ENCODE assay signal across 23 cellular contexts in genomic region chr15:90816401-90817116, GRCh38. TPM values are rescaled to one million over a fixed set of nuclear protein-coding genes. Genes with fewer than 3 reads are reported as not detected.
DNase-seq lines count a peak whose midpoint lies in the region; ATAC-seq, FAIRE-seq and TF ChIP-seq lines count a peak whose summit lies in the region.
"Had no signal": no experiment of that assay in that cellular context is flagged by ENCODE, and none has a peak within 500 bp of the region (broad histone marks: within the 10 kb centered on the region; RNA-seq: fewer than 3 reads in every experiment).

No MANE protein-coding gene starts in this region.

- peaks cover 65% of the 10 kb centered on the region for H3K4me1 ChIP-seq in Karpas-422 (ENCODE audit: low read length)
- peaks cover 12 to 25% (median 20%) of the 10 kb centered on the region in 3 donors for H3K4me1 ChIP-seq in pancreas
- peaks cover 13% of the 10 kb centered on the region for H3K4me1 ChIP-seq in mammary epithelial cell (ENCODE audit: insufficient read depth, low read length)

- H2AFZ ChIP-seq in Karpas-422 (ENCODE audit: low read length) (no peak overlapping the region), mammary epithelial cell (ENCODE audit: low read depth, low read length) (no peak overlapping the region)

- intact Hi-C loops in pancreas (cut with DNase I), result no loop called here
- intact Hi-C loops in mammary epithelial cell (cut with micrococcal nuclease), result no loop called here

- H3K79me2 ChIP-seq in Karpas-422 (ENCODE audit: low read length) (no peaks in the 10 kb centered on the region), mammary epithelial cell (ENCODE audit: insufficient read depth, low read length) (no peaks in the 10 kb centered on the region)

- 78 to 79% methylated on average over 15 of the region's 15 CpGs for WGBS in pancreas, 2 donors
- WGBS in mammary epithelial cell (ENCODE audit: low coverage, missing lambda C conversion rate), result 86% methylated on average over 5 of the region's 15 CpGs

- dilution Hi-C loops in mammary epithelial cell (cut with HindIII; ENCODE audit: low sequenced_read_pairs), result no loop called here

- H3K27me3 ChIP-seq in Karpas-422 (ENCODE audit: low read length) (no peaks in the 10 kb centered on the region), pancreas (no peaks in the 10 kb centered on the region), mammary epithelial cell (ENCODE audit: insufficient read depth, low read length) (no peaks in the 10 kb centered on the region)
- H3K27me3 ChIP-seq: tibial nerve had no signal

- BruUV-seq in mammary epithelial cell (replicated peaks; lab: Mats Ljungman, UMichigan), result no TSS peak

- peak overlapping the region; percentile 94 for H3K27ac ChIP-seq in Karpas-422 (ENCODE audit: low read length)
- H3K27ac ChIP-seq in angular gyrus (ENCODE audit: low read depth, low read length), result peak overlapping the region; percentile 85
- no peak overlapping the region for H3K27ac ChIP-seq in pancreas
- no peak overlapping the region for H3K27ac ChIP-seq in mammary epithelial cell (ENCODE audit: insufficient read depth, low read depth, low read length)
- H3K27ac ChIP-seq: C4-2B, epithelial cell of prostate, tibial nerve had no signal

- no peak for DNase-seq in activated CD4-positive, alpha-beta T cell treated with anti-CD3 and anti-CD28 coated beads, Interleukin-2, amount 10 ng/mL, durations not matched to agents 7 days and 5 days
- no peak for DNase-seq in activated CD4-positive, alpha-beta T cell treated with anti-CD3 and anti-CD28 coated beads, Interleukin-2, amount 50 U/mL, for 4 hours
- DNase-seq in Karpas-422 (no peak), pancreas (peak in 4 of 6 donors; percentile 42 to 76 (median 56)), LoVo (ENCODE audit: low spot score) (no peak), NCI-H748 treated with DMSO at 0.1 percent for 48 hours (lab: John Stamatoyannopoulos, UW) (no peak), mammary epithelial cell (no peak)
- DNase-seq: activated naive CD4-positive, alpha-beta T cell treated with anti-CD3 and anti-CD28 coated beads for 36 hours; DMS79; foreskin melanocyte; left colon; NCI-H1694 treated with DMSO at 0.1 percent for 48 hours; NCI-H226; SK-N-SH had no signal

- H3K36me3 ChIP-seq in Karpas-422 (ENCODE audit: insufficient read depth, low read length) (0 out of 2 replicates have a peak, but pooled peaks cover 4% of the 10 kb centered on the region), pancreas (no peaks in the 10 kb centered on the region), mammary epithelial cell (ENCODE audit: insufficient read depth, low read length) (no peaks in the 10 kb centered on the region)
- H3K36me3 ChIP-seq: tibial nerve had no signal

- no peak for FAIRE-seq in pancreas (lab: Jason Lieb, UNC)
- FAIRE-seq: A204.1, TTC549 had no signal

- H3K9ac ChIP-seq in Karpas-422 (ENCODE audit: low read length) (peak overlapping the region; percentile 78), mammary epithelial cell (ENCODE audit: insufficient read depth, low read length) (no peak overlapping the region)
- H3K9ac ChIP-seq: SK-N-SH had no signal

- POLR2A ChIA-PET in activated CD4-positive, alpha-beta T cell treated with anti-CD3 and anti-CD28 coated beads, Interleukin-2, amount 10 ng/mL, durations not matched to agents 7 days and 5 days (lab: Charles Lee), result interaction anchor here (0.8 to 1.4 kb wide), 2 partner anchors 52 to 114 kb away, joined by 3 read pairs; partner anchors contain the start of gene FURIN

- H3K9me2 ChIP-seq in Karpas-422 (replicated peaks; ENCODE audit: insufficient read depth, low read length), result no peaks in the 10 kb centered on the region
- H3K9me2 ChIP-seq: SK-N-SH had no signal

- no peak overlapping the region for H3K4me3 Mint-ChIP-seq in activated CD4-positive, alpha-beta T cell treated with anti-CD3 and anti-CD28 coated beads, Interleukin-2, amount 10 ng/mL, durations not matched to agents 7 days and 5 days
- H3K4me3 Mint-ChIP-seq: activated naive CD4-positive, alpha-beta T cell treated with anti-CD3 and anti-CD28 coated beads for 36 hours; mesothelial cell of epicardium; neural crest cell had no signal

- peak overlapping the region; percentile 59 for H3K4me3 ChIP-seq in Karpas-422 (ENCODE audit: low read length)
- no peak overlapping the region for H3K4me3 ChIP-seq in pancreas
- H3K4me3 ChIP-seq in mammary epithelial cell (replicated peaks in 1 of 3; ENCODE audit: insufficient read depth in 1 of 3, low read depth in 2 of 3, low read length in 3 of 3), result no peak overlapping the region
- H3K4me3 ChIP-seq: tibial nerve had no signal

- H3K9me3 ChIP-seq in Karpas-422 (ENCODE audit: low read length) (no peaks in the 10 kb centered on the region), pancreas (no peaks in the 10 kb centered on the region), mammary epithelial cell (replicated peaks; ENCODE audit: insufficient read depth, low read length) (no peaks in the 10 kb centered on the region)
- H3K9me3 ChIP-seq: SK-N-SH, tibial nerve had no signal

- no peaks in the 10 kb centered on the region for H3K9me3 Mint-ChIP-seq in activated CD4-positive, alpha-beta T cell treated with anti-CD3 and anti-CD28 coated beads, Interleukin-2, amount 10 ng/mL, durations not matched to agents 7 days and 5 days
- H3K9me3 Mint-ChIP-seq: activated naive CD4-positive, alpha-beta T cell treated with anti-CD3 and anti-CD28 coated beads for 36 hours; mesothelial cell of epicardium; neural crest cell had no signal

- peaks cover 39% of the 10 kb centered on the region for H3K36me3 Mint-ChIP-seq in activated CD4-positive, alpha-beta T cell treated with anti-CD3 and anti-CD28 coated beads, Interleukin-2, amount 10 ng/mL, durations not matched to agents 7 days and 5 days (ENCODE audit: low read depth)
- H3K36me3 Mint-ChIP-seq: mesothelial cell of epicardium had no signal

- TF ChIP-seq CTCF in pancreas (IDR thresholded peaks at IDR 0.05) (no peak), mammary epithelial cell (conservative IDR thresholded peaks at IDR 0.05 in 1 of 2, IDR thresholded peaks at IDR 0.05 in 1 of 2; ENCODE audit: extremely low read depth in 1 of 2, insufficient read depth in 1 of 2, low read depth in 1 of 2, low read length in 2 of 2) (no peak)

- no peaks in the 10 kb centered on the region for H3K27me3 Mint-ChIP-seq in activated CD4-positive, alpha-beta T cell treated with anti-CD3 and anti-CD28 coated beads, Interleukin-2, amount 10 ng/mL, durations not matched to agents 7 days and 5 days

- CTCF ChIA-PET in activated CD4-positive, alpha-beta T cell treated with anti-CD3 and anti-CD28 coated beads, Interleukin-2, amount 10 ng/mL, durations not matched to agents 7 days and 5 days (lab: Charles Lee), result interaction anchor here (0.6 to 4.8 kb wide), 12 partner anchors 10 to 169 kb away, joined by 3 to 32 read pairs (median 10); partner anchors contain the start of gene FES
- CTCF ChIA-PET in mammary epithelial cell (lab: Charles Lee; ENCODE audit: low non-redundant PET), result no interaction called here

- in situ Hi-C loops in mammary epithelial cell (cut with MboI; ENCODE audit: low sequenced_read_pairs in 2 of 2), result no loop called here

- peak overlapping the region; percentile 81 for H3K4me2 ChIP-seq in Karpas-422 (ENCODE audit: low read depth, low read length, poor library complexity, severe bottlenecking)
- no peak overlapping the region for H3K4me2 ChIP-seq in mammary epithelial cell (ENCODE audit: insufficient read depth, low read depth, low read length)
- H3K4me2 ChIP-seq: SK-N-SH had no signal

- H3K27ac Mint-ChIP-seq in activated CD4-positive, alpha-beta T cell treated with anti-CD3 and anti-CD28 coated beads, Interleukin-2, amount 10 ng/mL, durations not matched to agents 7 days and 5 days, result peak overlapping the region; percentile 84
- H3K27ac Mint-ChIP-seq: mesothelial cell of epicardium had no signal

- ATAC-seq in pancreas, result peak in 3 of 4 donors; percentile 40 to 57 (median 57)
- ATAC-seq: left colon, Panc1 had no signal

- no peaks in the 10 kb centered on the region for H4K20me1 ChIP-seq in Karpas-422 (ENCODE audit: insufficient read depth, low read depth, low read length)
- no peaks in the 10 kb centered on the region for H4K20me1 ChIP-seq in mammary epithelial cell (ENCODE audit: insufficient read depth, low read length)

- peaks cover 82% of the 10 kb centered on the region for H3K4me1 Mint-ChIP-seq in activated CD4-positive, alpha-beta T cell treated with anti-CD3 and anti-CD28 coated beads, Interleukin-2, amount 10 ng/mL, durations not matched to agents 7 days and 5 days
- H3K4me1 Mint-ChIP-seq: neural crest cell had no signal

RNA-seq across cellular contexts. Expression of gene FURIN, which starts 51.8 kb away (rescaled TPM):
- 100 to 1,000 TPM; 148 to 153 TPM for total RNA-seq in activated CD4-positive, alpha-beta T cell treated with anti-CD3 and anti-CD28 coated beads, Interleukin-2, amount 10 ng/mL, durations not matched to agents 7 days and 5 days
- 30.4 and 30.9 TPM in 2 replicates for total RNA-seq in Karpas-422 (2014; rRNA removed; shearing (Covaris generic); ENCODE audit: low replicate concordance)
- 100 to 1,000 TPM in 3 of 6 donors, 10 to 100 TPM in 3; 50.3 to 106 (median 98.8) TPM for total RNA-seq in pancreas
- polyA plus RNA-seq in pancreas, result 10 to 100 TPM; 52.5 to 67.7 TPM
- total RNA-seq in mammary epithelial cell, result 10 to 100 TPM; 49.6 to 50.3 TPM
- 37.0 TPM for polyA plus RNA-seq in mammary epithelial cell
- 44.6 TPM for polyA minus RNA-seq in mammary epithelial cell

Comparison
In these comparisons a context has a peak if more than half of its experiments do, and no peak if none do; other contexts are left out.
1. DNase-seq: peak in pancreas (4 of 6); none in activated CD4-positive, alpha-beta T cell treated with anti-CD3 and anti-CD28 coated beads, Interleukin-2, amount 10 ng/mL, durations not matched to agents 7 days and 5 days (single experiment), activated CD4-positive, alpha-beta T cell treated with anti-CD3 and anti-CD28 coated beads, Interleukin-2, amount 50 U/mL, for 4 hours (0 of 2), Karpas-422 (single experiment), LoVo (single experiment), NCI-H748 treated with DMSO at 0.1 percent for 48 hours (single experiment) and mammary epithelial cell (single experiment).
2. H3K27ac ChIP-seq: peak in Karpas-422 (single experiment) and angular gyrus (single experiment); none in pancreas (0 of 4) and mammary epithelial cell (single experiment).